1 cellular context compared by ENCODE assay signal in the genomic region with DNA sequence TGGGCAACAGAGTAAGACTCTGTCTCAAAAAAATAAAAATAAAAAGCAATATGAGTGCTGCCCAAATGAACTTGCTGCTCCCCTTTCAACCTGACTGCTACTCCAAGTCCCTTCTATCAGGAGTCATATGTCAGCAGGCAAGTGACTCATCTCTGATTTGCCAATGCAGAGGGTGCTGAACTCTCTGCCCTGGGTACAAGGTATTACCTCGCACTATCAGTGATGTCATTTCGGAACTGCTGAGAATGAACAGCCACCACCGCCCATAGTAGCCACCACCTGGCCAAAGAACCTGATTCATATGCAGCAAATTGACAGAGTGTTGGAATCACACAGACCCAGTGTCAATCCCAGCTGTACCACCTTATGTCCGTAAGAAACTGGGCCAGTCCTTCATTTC.
TF ChIP-seq lines count a peak whose summit lies in the region.

No MANE protein-coding gene starts in this region.

TF ChIP-seq in HepG2, 621 proteins besides CTCF, POLR2A, EP300 and RAD21 (continued from another document):
- no peak for TF ChIP-seq NAIF1 (CRISPR knock-in tag; IDR thresholded peaks at IDR 0.05; ENCODE audit: borderline replicate concordance)
- peak; percentile 70 for TF ChIP-seq ZBTB21 (CRISPR knock-in tag; IDR thresholded peaks at IDR 0.05)
- no peak for TF ChIP-seq PATZ1 (CRISPR knock-in tag; IDR thresholded peaks at IDR 0.05)
- TF ChIP-seq HNRNPLL (IDR thresholded peaks at IDR 0.05; ENCODE audit: low read depth, low read length, poor library complexity, severe bottlenecking), result no peak
